8 cellular contexts compared by ENCODE assay signal in the genomic region with DNA sequence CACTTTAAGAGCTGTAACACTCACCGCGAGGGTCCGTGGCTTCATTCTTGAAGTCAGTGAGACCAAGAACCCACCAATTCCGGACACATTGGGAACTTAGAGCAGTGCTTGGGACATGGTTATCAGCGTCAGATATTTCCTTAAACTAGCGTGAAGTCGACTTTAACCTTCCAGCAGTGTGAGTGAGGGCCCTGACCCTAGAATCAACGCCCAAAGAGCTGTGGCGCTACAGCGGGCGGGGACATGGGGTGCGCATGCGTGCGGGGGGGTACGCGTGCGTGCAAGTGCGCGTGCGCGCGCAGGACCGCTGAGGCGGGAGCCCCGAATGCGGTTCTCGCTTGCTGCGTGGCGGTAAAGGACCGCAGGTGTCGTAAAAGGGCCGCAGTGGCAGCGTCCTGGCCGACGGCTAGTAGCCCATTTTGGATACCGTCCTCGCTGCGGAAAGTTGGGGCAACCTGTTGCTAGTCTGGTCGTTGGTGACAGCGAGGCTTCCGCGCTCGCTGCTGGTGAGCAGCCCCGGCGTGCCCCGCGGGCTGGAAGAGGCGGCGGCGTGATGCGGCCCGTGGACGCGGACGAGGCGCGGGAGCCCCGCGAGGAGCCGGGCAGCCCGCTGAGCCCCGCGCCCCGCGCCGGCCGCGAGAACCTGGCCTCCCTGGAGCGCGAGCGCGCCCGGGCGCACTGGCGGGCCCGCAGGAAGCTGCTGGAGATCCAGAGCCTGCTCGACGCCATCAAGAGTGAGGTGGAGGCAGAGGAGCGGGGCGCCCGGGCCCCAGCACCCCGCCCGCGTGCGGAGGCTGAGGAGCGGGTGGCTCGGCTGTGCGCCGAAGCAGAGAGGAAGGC.
DNase-seq lines count a peak whose midpoint lies in the region; ATAC-seq and TF ChIP-seq lines count a peak whose summit lies in the region.

No MANE protein-coding gene starts in this region.

- peak overlapping the region; percentile 69 for H3K4me3 ChIP-seq in epithelial cell of esophagus (ENCODE audit: low read length)

- DNase-seq in COLO668 (lab: John Stamatoyannopoulos, UW; ENCODE audit: unreplicated experiment) (peak; percentile 92), HS-27A (ENCODE audit: low read depth) (peak; percentile 70), NOMO-1 treated with dmso at 0.1 percent for 144 hours (lab: John Stamatoyannopoulos, UW; ENCODE audit: unreplicated experiment) (peak; percentile 90), epithelial cell of esophagus (ENCODE audit: low read depth) (peak; percentile 94), middle frontal gyrus (ENCODE audit: extremely low spot score, low spot score) (peak; percentile 92)
- DNase-seq in activated CD8-positive, alpha-beta memory T cell treated with anti-CD3 and anti-CD28 coated beads, Interleukin-2, amount 50 U/mL, for 48 hours = peak; percentile 96
- DNase-seq in stimulated activated CD8-positive, alpha-beta memory T cell treated with anti-CD3 and anti-CD28 coated beads, Interleukin-2, amount 100 ng/mL, for 1 hour (ENCODE audit: low read depth in 2 of 2) = peak; percentile 84 to 88

- no peak for TF ChIP-seq CTCF in epithelial cell of esophagus (IDR thresholded peaks at IDR 0.05; ENCODE audit: insufficient read depth, low read depth, low read length, missing control alignments)

- ATAC-seq in GM19467 (IDR thresholded peaks at IDR 0.05; ENCODE audit: unreplicated experiment) = peak; percentile 71

Comparison
In these comparisons a context has a peak if more than half of its experiments do, and no peak if none do; other contexts are left out.
1. Peak in every context shown above with its lines: DNase-seq, ATAC-seq and H3K4me3 ChIP-seq.